In genomic region chr9:98690686-98691085, GRCh38 we compare ENCODE assay signal across 22 cellular contexts. TPM values are rescaled to one million over a fixed set of nuclear protein-coding genes. Genes with fewer than 3 reads are reported as not detected.
"Had no signal": no experiment of that assay in that cellular context is flagged by ENCODE, and none has a peak within 500 bp of the region (broad histone marks: within the 10 kb centered on the region; RNA-seq: fewer than 3 reads in every experiment).

No MANE protein-coding gene starts in this region.

- DNase-seq: dermis blood vessel endothelial cell; effector CD8-positive, alpha-beta T cell; effector memory CD8-positive, alpha-beta T cell; endodermal cell; erythroblast; esophagus squamous epithelium; foreskin fibroblast; foreskin melanocyte; gastrocnemius medialis; glutamatergic neuron; head of caudate nucleus; heart right ventricle; hippocampal formation; left cardiac atrium; left lung; left ventricle myocardium superior; lower lobe of right lung; mesenchymal stem cell; mucosa of descending colon; naive B cell had no signal

RNA-seq across cellular contexts. Expression of gene GABBR2, which starts 18.0 kb away (rescaled TPM):
- total RNA-seq: esophagus mucosa, esophagus squamous epithelium, mesenteric fat pad had no signal
